Comparison of ENCODE assay signal across 11 cellular contexts in the genomic region with DNA sequence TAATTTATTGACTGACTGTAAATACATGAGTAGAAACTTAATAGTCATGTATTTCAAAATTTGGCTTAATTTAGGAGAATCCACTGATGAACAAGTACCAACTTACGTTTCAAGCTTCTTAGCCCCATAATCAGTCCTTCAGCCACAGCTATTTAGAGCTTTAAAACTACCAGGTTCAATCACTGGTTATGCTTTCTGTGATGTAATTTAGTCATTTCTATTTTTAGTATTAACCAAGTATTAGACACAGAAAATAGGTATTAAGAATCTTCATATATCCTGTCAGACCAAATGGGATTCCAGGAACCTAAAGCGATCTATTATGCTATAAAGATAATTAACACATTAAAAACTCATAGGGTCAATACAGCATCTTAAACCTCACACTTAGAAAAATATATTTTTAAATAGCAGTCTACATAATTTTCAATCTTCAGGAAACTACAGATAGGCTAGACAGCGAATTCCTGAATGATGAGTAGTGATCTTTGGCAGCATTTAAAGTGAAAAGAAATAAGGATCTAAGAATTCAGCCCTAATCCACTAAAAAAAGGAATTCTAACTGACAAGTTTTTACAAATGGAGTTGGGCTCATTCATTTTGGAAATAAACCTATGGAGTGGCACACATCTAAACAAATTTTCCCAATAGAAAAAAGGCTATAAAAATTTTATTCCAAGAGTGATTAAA. TPM values are rescaled to one million over a fixed set of nuclear protein-coding genes. Genes with fewer than 3 reads are reported as not detected.
DNase-seq lines count a peak whose midpoint lies in the region; ATAC-seq, FAIRE-seq and TF ChIP-seq lines count a peak whose summit lies in the region.
"Had no signal": no experiment of that assay in that cellular context is flagged by ENCODE, and none has a peak within 500 bp of the region (broad histone marks: within the 10 kb centered on the region; RNA-seq: fewer than 3 reads in every experiment).

No MANE protein-coding gene starts in this region.

- no peak overlapping the region for H3K4me3 ChIP-seq in epithelial cell of esophagus (ENCODE audit: low read length)
- H3K4me3 ChIP-seq: dorsolateral prefrontal cortex, skin epidermis had no signal

- TF ChIP-seq POLR2A in GM12892 (IDR thresholded peaks at IDR 0.05; ENCODE audit: low read depth, low read length), result no peak

- peak; percentile 70 for ATAC-seq in GM18868 (IDR thresholded peaks at IDR 0.05; ENCODE audit: unreplicated experiment)
- no peak for ATAC-seq in GM21717 (IDR thresholded peaks at IDR 0.05; ENCODE audit: unreplicated experiment)

- DNase-seq in HS-5 (ENCODE audit: low read depth) (peak; percentile 49), epithelial cell of esophagus (ENCODE audit: low read depth) (peak; percentile 58), smooth muscle cell of the brain vasculature (ENCODE audit: low read depth, low spot score) (peak; percentile 12), GM12892 (ENCODE audit: insufficient read length) (no peak)
- no peak for DNase-seq in activated T-cell treated with anti-CD3 and anti-CD28 coated beads, Interleukin-2, amount 50 U/mL, for 48 hours
- no peak for DNase-seq in activated CD4-positive, alpha-beta T cell treated with anti-CD3 and anti-CD28 coated beads for 48 hours
- DNase-seq: dorsolateral prefrontal cortex, left cardiac atrium had no signal

- no peak for TF ChIP-seq CTCF in epithelial cell of esophagus (IDR thresholded peaks at IDR 0.05; ENCODE audit: insufficient read depth, low read depth, low read length, missing control alignments)

- no peak for FAIRE-seq in GM12892 (lab: Jason Lieb, UNC)

RNA-seq across cellular contexts. Expression of gene ZC3H14, which starts 51.5 kb away (rescaled TPM):
- polyA plus RNA-seq in GM12892 (2012; ENCODE audit: missing spikeins), result 38.5 TPM

RNA-seq across cellular contexts. Expression of gene PTPN21, which starts 59.6 kb away (rescaled TPM):
- 0.30 TPM for polyA plus RNA-seq in GM12892 (2012; ENCODE audit: missing spikeins)

Comparison
In these comparisons a context has a peak if more than half of its experiments do, and no peak if none do; other contexts are left out.
1. DNase-seq: peak in HS-5 (single experiment), epithelial cell of esophagus (single experiment) and smooth muscle cell of the brain vasculature (single experiment); none in GM12892 (single experiment), activated T-cell treated with anti-CD3 and anti-CD28 coated beads, Interleukin-2, amount 50 U/mL, for 48 hours (0 of 2) and activated CD4-positive, alpha-beta T cell treated with anti-CD3 and anti-CD28 coated beads for 48 hours (single experiment).